1 cellular context compared by ENCODE assay signal in genomic region chr7:87152112-87152896, GRCh38.
TF ChIP-seq lines count a peak whose summit lies in the region.

Gene DMTF1, plus strand, starts transcription at chr7:87152453. Its CDS starts 12,489 bp downstream, at chr7:87164942.

TF ChIP-seq in WTC11, 78 proteins besides CTCF, POLR2A, EP300 and RAD21 (continued from another document):
- TF ChIP-seq ZNF281 (CRISPR knock-in tag; IDR thresholded peaks at IDR 0.05) (no peak), IRF1 (CRISPR knock-in tag; IDR thresholded peaks at IDR 0.05) (no peak), SMAD3 (CRISPR knock-in tag; IDR thresholded peaks at IDR 0.05; ENCODE audit: borderline replicate concordance) (peak; percentile 55; the same call in 1 of the 2 replicates), MLX (CRISPR knock-in tag; IDR thresholded peaks at IDR 0.05) (0 out of 2 replicates have a peak, but pooled peaks have one; percentile 75), FOXJ3 (CRISPR knock-in tag; IDR thresholded peaks at IDR 0.05; ENCODE audit: borderline replicate concordance) (no peak), NR3C1 (CRISPR knock-in tag; conservative IDR thresholded peaks at IDR 0.05; ENCODE audit: low read depth) (no peak), ZBTB43 (CRISPR knock-in tag; IDR thresholded peaks at IDR 0.05) (peak; percentile 35; the same call in 1 of the 2 replicates), FOXK1 (CRISPR knock-in tag; IDR thresholded peaks at IDR 0.05) (peak; percentile 90), PRRX2 (CRISPR knock-in tag; IDR thresholded peaks at IDR 0.05) (no peak), ZMAT4 (CRISPR knock-in tag; IDR thresholded peaks at IDR 0.05) (no peak), ESRRA (CRISPR knock-in tag; IDR thresholded peaks at IDR 0.05; ENCODE audit: borderline replicate concordance) (no peak), SMAD4 (CRISPR knock-in tag; IDR thresholded peaks at IDR 0.05) (no peak), ZNF423 (CRISPR knock-in tag; IDR thresholded peaks at IDR 0.05) (no peak), ZNF232 (CRISPR knock-in tag; IDR thresholded peaks at IDR 0.05) (peak; percentile 71), NFYB (CRISPR knock-in tag; conservative IDR thresholded peaks at IDR 0.05; ENCODE audit: low read depth) (no peak), NR2C2 (CRISPR knock-in tag; IDR thresholded peaks at IDR 0.05) (peak; percentile 48; the same call in 1 of the 2 replicates), E2F1 (CRISPR knock-in tag; IDR thresholded peaks at IDR 0.05) (no peak), ZNF512 (CRISPR knock-in tag; IDR thresholded peaks at IDR 0.05; ENCODE audit: borderline replicate concordance) (no peak), ELF4 (CRISPR knock-in tag; IDR thresholded peaks at IDR 0.05; ENCODE audit: low read depth) (no peak), HMGXB4 (CRISPR knock-in tag; IDR thresholded peaks at IDR 0.05) (peak; percentile 77; the same call in 1 of the 2 replicates), ATF1 (CRISPR knock-in tag; IDR thresholded peaks at IDR 0.05) (peak; percentile 71; the same call in 1 of the 2 replicates), GABPB1 (CRISPR knock-in tag; IDR thresholded peaks at IDR 0.05) (peak; percentile 64), ZNF532 (CRISPR knock-in tag; IDR thresholded peaks at IDR 0.05; ENCODE audit: borderline replicate concordance) (no peak), SOX15 (CRISPR knock-in tag; IDR thresholded peaks at IDR 0.05) (no peak), TCF7 (CRISPR knock-in tag; IDR thresholded peaks at IDR 0.05; ENCODE audit: low read depth) (no peak), PRDM15 (CRISPR knock-in tag; IDR thresholded peaks at IDR 0.05) (no peak), TP53 (CRISPR knock-in tag; IDR thresholded peaks at IDR 0.05) (no peak), ZNF671 (CRISPR knock-in tag; IDR thresholded peaks at IDR 0.05) (no peak), TEAD4 (CRISPR knock-in tag; IDR thresholded peaks at IDR 0.05) (peak; percentile 24; the same call in 1 of the 2 replicates), SP1 (CRISPR knock-in tag; conservative IDR thresholded peaks at IDR 0.05) (peak; percentile 90), NFATC4 (CRISPR knock-in tag; IDR thresholded peaks at IDR 0.05) (no peak; the same call in 1 of the 2 replicates), ZNF121 (CRISPR knock-in tag; IDR thresholded peaks at IDR 0.05) (no peak)
TF ChIP-seq in WTC11: peak in this region for 26.
